Comparison of ENCODE assay signal across 19 cellular contexts in the genomic region with DNA sequence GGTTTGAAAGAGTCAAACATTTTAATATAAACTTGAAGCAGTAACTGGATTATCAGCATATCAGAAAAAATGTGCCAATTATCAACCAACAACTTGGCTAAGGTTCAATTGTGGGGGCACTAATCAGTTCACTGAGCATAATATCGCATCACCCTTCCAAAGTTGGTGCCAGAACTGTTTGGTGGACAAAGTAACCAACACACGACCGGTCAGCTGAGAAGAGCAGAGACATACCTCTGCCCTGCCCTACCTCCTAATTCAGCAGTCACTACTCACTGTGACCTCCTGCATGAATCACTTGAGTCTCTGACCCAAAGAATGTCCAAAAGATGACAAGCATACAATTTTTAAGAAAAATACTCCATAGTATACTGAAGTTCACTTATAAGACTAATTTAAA. TPM values are rescaled to one million over a fixed set of nuclear protein-coding genes. Genes with fewer than 3 reads are reported as not detected.
A peak's percentile ranks its signal among the peaks of the same experiment; 100 is the strongest.
DNase-seq lines count a peak whose midpoint lies in the region; TF ChIP-seq lines count a peak whose summit lies in the region.
"Had no signal": no experiment of that assay in that cellular context is flagged by ENCODE, and none has a peak within 500 bp of the region (broad histone marks: within the 10 kb centered on the region; RNA-seq: fewer than 3 reads in every experiment).

No MANE protein-coding gene starts in this region.

- H3K4me3 Mint-ChIP-seq in type B pancreatic cell = peak overlapping the region; percentile 56
- H3K4me3 Mint-ChIP-seq: GM23338 had no signal

- TF ChIP-seq POLR2A in sigmoid colon (IDR thresholded peaks at IDR 0.05) = no peak

- H3K9me3 ChIP-seq in sigmoid colon = no peaks in the 10 kb centered on the region

- intact Hi-C loops in sigmoid colon (cut with DNase I) = no loop called here

- DNase-seq in ELR (ENCODE audit: low read depth) = peak; percentile 54
- DNase-seq in RPMI7951 (ENCODE audit: low read depth) = peak; percentile 54
- peak; percentile 64 for DNase-seq in hepatic stellate cell (ENCODE audit: low spot score)
- no peak for DNase-seq in type B pancreatic cell (ENCODE audit: extremely low spot score, unreplicated experiment)
- DNase-seq in NCI-H1417 treated with DMSO at 0.1 percent for 48 hours (lab: John Stamatoyannopoulos, UW) = no peak
- no peak for DNase-seq in sigmoid colon
- no peak for DNase-seq in GF-D8 (lab: John Stamatoyannopoulos, UW)
- DNase-seq: DMS 273 treated with DMSO at 0.1 percent for 48 hours, KG1, NCI-H1092 treated with DMSO at 0.1 percent for 48 hours, NCI-H187, NCI-H2171, NCI-H446 treated with DMSO at 0.1 percent for 48 hours, NCI-H748 treated with DMSO at 0.1 percent for 48 hours, PC-9, SHP77 treated with DMSO at 0.1 percent for 48 hours had no signal

- H3K27ac Mint-ChIP-seq in type B pancreatic cell = peak overlapping the region; percentile 90

- H3K36me3 ChIP-seq in sigmoid colon = no peaks in the 10 kb centered on the region

- no peak for TF ChIP-seq EP300 in sigmoid colon (IDR thresholded peaks at IDR 0.05)

- H3K4me1 Mint-ChIP-seq in type B pancreatic cell (ENCODE audit: unreplicated experiment) = peaks cover 28% of the 10 kb centered on the region

- peaks cover 27% of the 10 kb centered on the region for H3K9me3 Mint-ChIP-seq in type B pancreatic cell

- no peak overlapping the region for H3K27ac ChIP-seq in sigmoid colon
- H3K27ac ChIP-seq: HL-60, PC-9 had no signal

- H3K27me3 ChIP-seq in sigmoid colon = no peaks in the 10 kb centered on the region

- H3K4me1 ChIP-seq in sigmoid colon = peaks cover 0 to 5% (median 0%) of the 10 kb centered on the region in 4 donors

- TF ChIP-seq CTCF in type B pancreatic cell (conservative IDR thresholded peaks at IDR 0.05) = no peak
- TF ChIP-seq CTCF in sigmoid colon (IDR thresholded peaks at IDR 0.05) = no peak

- H3K36me3 Mint-ChIP-seq in type B pancreatic cell = peaks cover 9% of the 10 kb centered on the region

- 93 to 96% methylated on average over 3 of the region's 3 CpGs for WGBS in sigmoid colon, 2 donors

- H3K4me3 ChIP-seq in sigmoid colon = no peak overlapping the region
- H3K4me3 ChIP-seq: GM12878, GM23338, PC-9 had no signal

- no peaks in the 10 kb centered on the region for H3K27me3 Mint-ChIP-seq in type B pancreatic cell

RNA-seq across cellular contexts. Expression of a gene that starts 53.2 kb away (rescaled TPM):
- total RNA-seq in RPMI7951 (2014; rRNA removed; shearing (Covaris generic)) = 25.2 and 26.6 TPM in 2 replicates
- total RNA-seq in type B pancreatic cell (ENCODE audit: low replicate concordance) (26.9 and 33.8 TPM in 2 replicates), sigmoid colon (10 to 100 TPM; 11.2 to 18.6 (median 13.5) TPM)
- 1 to 10 TPM; 1.2 to 4.4 (median 1.8) TPM for polyA plus RNA-seq in sigmoid colon

Comparison
In these comparisons a context has a peak if more than half of its experiments do, and no peak if none do; other contexts are left out.
1. DNase-seq: peak in ELR (single experiment), RPMI7951 (single experiment) and hepatic stellate cell (single experiment); none in type B pancreatic cell (single experiment), NCI-H1417 treated with DMSO at 0.1 percent for 48 hours (single experiment), sigmoid colon (single experiment) and GF-D8 (single experiment).